ENCODE assay signal across 1 cellular context in genomic region chr20:54207743-54208491, GRCh38.
TF ChIP-seq lines count a peak whose summit lies in the region.

Gene PFDN4, plus strand, starts transcription at chr20:54208087. Its CDS starts 14 bp downstream, at chr20:54208101.

TF ChIP-seq in SK-N-SH, 30 proteins besides CTCF, POLR2A, EP300 and RAD21 (continued from another document):
- no peak for TF ChIP-seq REST (IDR thresholded peaks at IDR 0.05; ENCODE audit: low read depth, low read length)
